9 cellular contexts compared by ENCODE assay signal in the genomic region with DNA sequence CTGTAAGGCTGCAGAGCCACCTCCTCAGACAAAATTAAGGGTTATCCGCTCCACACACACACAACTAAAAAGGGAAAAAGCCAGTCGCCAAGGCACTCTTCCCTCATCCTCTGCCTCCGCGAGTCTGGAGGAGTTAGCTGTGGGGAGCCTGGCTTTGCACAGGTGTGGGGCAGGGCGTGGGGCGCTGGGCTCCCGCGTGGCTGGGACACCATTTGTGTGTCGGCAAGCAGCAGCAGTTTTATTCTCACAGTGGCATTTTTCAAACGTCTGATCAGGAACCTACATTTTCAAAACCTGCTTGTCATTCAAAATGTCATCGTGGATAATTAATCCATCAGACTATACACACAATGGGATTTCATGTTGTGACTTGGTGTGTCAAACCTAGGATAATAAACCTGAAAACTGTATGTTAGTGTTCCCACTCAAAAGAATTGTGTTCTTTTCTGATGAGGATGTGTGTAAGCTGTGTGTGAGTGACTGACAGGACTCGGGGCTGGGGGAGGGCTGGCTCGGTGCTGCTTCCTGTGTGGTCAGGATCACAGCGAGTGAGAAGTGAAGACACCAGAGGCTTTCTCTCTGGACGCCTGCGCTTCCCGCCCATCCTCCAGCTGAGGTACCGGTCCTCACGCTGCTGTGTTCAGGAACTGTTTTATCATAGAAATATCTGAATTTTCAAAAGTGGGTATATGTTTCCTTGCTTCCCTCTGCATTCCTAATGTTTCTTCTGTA.
DNase-seq lines count a peak whose midpoint lies in the region; ATAC-seq and TF ChIP-seq lines count a peak whose summit lies in the region.
"Had no signal": no experiment of that assay in that cellular context is flagged by ENCODE, and none has a peak within 500 bp of the region (broad histone marks: within the 10 kb centered on the region; RNA-seq: fewer than 3 reads in every experiment).

No MANE protein-coding gene starts in this region.

- H3K27me3 Mint-ChIP-seq in CD8-positive, alpha-beta memory T cell, result peaks cover 0 to 4% of the 10 kb centered on the region in 2 donors
- peaks cover 43% of the 10 kb centered on the region for H3K27me3 Mint-ChIP-seq in activated CD4-positive, alpha-beta memory T cell treated with anti-CD3 and anti-CD28 coated beads, Interleukin-2, amount 10 ng/mL, durations not matched to agents 7 days and 5 days

- H3K36me3 ChIP-seq in CD8-positive, alpha-beta memory T cell (ENCODE audit: insufficient read depth, low read length), result no peaks in the 10 kb centered on the region
- H3K36me3 ChIP-seq in MM.1S (replicated peaks; ENCODE audit: insufficient read depth, low read length) (no peaks in the 10 kb centered on the region), mesenchymal stem cell (ENCODE audit: control insufficient read depth in 1 of 2, insufficient read depth in 2 of 2, low read depth in 1 of 2, low read length in 2 of 2) (no peaks in the 10 kb centered on the region)

- no peaks in the 10 kb centered on the region for H3F3A ChIP-seq in MM.1S (ENCODE audit: insufficient read depth, low read length)

- peak overlapping the region; percentile 34 to 78 (median 68) for H3K4me3 Mint-ChIP-seq in CD8-positive, alpha-beta memory T cell
- peak overlapping the region; percentile 46 for H3K4me3 Mint-ChIP-seq in activated CD4-positive, alpha-beta memory T cell treated with anti-CD3 and anti-CD28 coated beads, Interleukin-2, amount 10 ng/mL, durations not matched to agents 7 days and 5 days

- H3K27ac Mint-ChIP-seq in CD8-positive, alpha-beta memory T cell, result peak overlapping the region in 6 of 8 donors; percentile 15 to 66 (median 47)
- H3K27ac Mint-ChIP-seq in activated CD4-positive, alpha-beta memory T cell treated with anti-CD3 and anti-CD28 coated beads, Interleukin-2, amount 10 ng/mL, durations not matched to agents 7 days and 5 days, result peak overlapping the region; percentile 42

- 0 out of 2 replicates have a peak overlapping the region, but pooled peaks have one; percentile 10 for H2AFZ ChIP-seq in MM.1S (ENCODE audit: low read length)
- no peak overlapping the region for H2AFZ ChIP-seq in mesenchymal stem cell (ENCODE audit: low read depth, low read length)

- H3K27ac ChIP-seq in CD8-positive, alpha-beta memory T cell (ENCODE audit: low read depth, low read length), result no peak overlapping the region
- no peak overlapping the region for H3K27ac ChIP-seq in MM.1S (ENCODE audit: low read length)
- H3K27ac ChIP-seq in mesenchymal stem cell (ENCODE audit: low read length, poor library complexity, severe bottlenecking), result no peak overlapping the region
- H3K27ac ChIP-seq: dorsolateral prefrontal cortex had no signal

- no peak overlapping the region for H4K91ac ChIP-seq in mesenchymal stem cell (ENCODE audit: low read length)

- no peak for TF ChIP-seq CTCF in MM.1S (IDR thresholded peaks at IDR 0.05; ENCODE audit: low read length)

- H3K9me3 Mint-ChIP-seq in CD8-positive, alpha-beta memory T cell, result no peaks in the 10 kb centered on the region
- H3K9me3 Mint-ChIP-seq in activated CD4-positive, alpha-beta memory T cell treated with anti-CD3 and anti-CD28 coated beads, Interleukin-2, amount 10 ng/mL, durations not matched to agents 7 days and 5 days, result no peaks in the 10 kb centered on the region

- ATAC-seq in GM21515 (IDR thresholded peaks at IDR 0.05; ENCODE audit: unreplicated experiment), result peak; percentile 78

- peaks cover 3% of the 10 kb centered on the region for H3K27me3 ChIP-seq in CD8-positive, alpha-beta memory T cell (ENCODE audit: insufficient read depth, low read length, poor library complexity, severe bottlenecking)
- H3K27me3 ChIP-seq in MM.1S (replicated peaks; ENCODE audit: insufficient read depth, low read length) (no peaks in the 10 kb centered on the region), mesenchymal stem cell (ENCODE audit: control insufficient read depth in 1 of 2, insufficient read depth in 1 of 2, low read length in 2 of 2) (peaks cover 0 to 7% of the 10 kb centered on the region in 2 experiments)

- peak overlapping the region; percentile 42 for H3K4me3 ChIP-seq in CD8-positive, alpha-beta memory T cell (ENCODE audit: low read length)
- H3K4me3 ChIP-seq in MM.1S (ENCODE audit: low read length) (peak overlapping the region; percentile 18), mesenchymal stem cell (ENCODE audit: insufficient read depth in 1 of 2, low read depth in 1 of 2, low read length in 2 of 2) (no peak overlapping the region)

- 82% methylated on average over 16 of the region's 19 CpGs for WGBS in mesenchymal stem cell

- H3K79me1 ChIP-seq in mesenchymal stem cell (replicated peaks; ENCODE audit: low read length, poor library complexity, severe bottlenecking), result no peaks in the 10 kb centered on the region

- no peak overlapping the region for H3K14ac ChIP-seq in mesenchymal stem cell (ENCODE audit: low read length in 2 of 2)

- H3K4me1 Mint-ChIP-seq in CD8-positive, alpha-beta memory T cell, result peaks cover 26 to 41% (median 39%) of the 10 kb centered on the region in 3 donors
- H3K4me1 Mint-ChIP-seq in activated CD4-positive, alpha-beta memory T cell treated with anti-CD3 and anti-CD28 coated beads, Interleukin-2, amount 10 ng/mL, durations not matched to agents 7 days and 5 days, result peaks cover 60% of the 10 kb centered on the region

- peak; percentile 38 to 82 (median 66) for DNase-seq in CD8-positive, alpha-beta memory T cell
- DNase-seq in MM.1S (peak; percentile 75), kidney glomerular epithelial cell (lab: John Stamatoyannopoulos, UW) (peak; percentile 2), NCI-H2171 (lab: John Stamatoyannopoulos, UW) (no peak), mesenchymal stem cell (no peak)
- DNase-seq in activated CD4-positive, alpha-beta memory T cell treated with anti-CD3 and anti-CD28 coated beads, Interleukin-2, amount 10 ng/mL, durations not matched to agents 7 days and 5 days, result peak; percentile 87
- DNase-seq in stimulated activated CD8-positive, alpha-beta memory T cell treated with anti-CD3 and anti-CD28 coated beads, Interleukin-7, amount 100 ng/mL, for 48 hours (ENCODE audit: extremely low read depth in 1 of 2, low read depth in 1 of 2), result peak; percentile 63 to 87

- no peak overlapping the region for H2BK12ac ChIP-seq in mesenchymal stem cell (ENCODE audit: low read length in 2 of 2)

- H3K4me1 ChIP-seq in CD8-positive, alpha-beta memory T cell (ENCODE audit: insufficient read depth, low read length), result peaks cover 24% of the 10 kb centered on the region
- 0 out of 2 replicates have a peak, but pooled peaks cover 11% of the 10 kb centered on the region for H3K4me1 ChIP-seq in MM.1S (ENCODE audit: low read length)
- no peaks in the 10 kb centered on the region for H3K4me1 ChIP-seq in mesenchymal stem cell (ENCODE audit: control insufficient read depth, insufficient read depth, low read depth, low read length)

- no peak overlapping the region for H3K18ac ChIP-seq in mesenchymal stem cell (ENCODE audit: low read depth in 1 of 2, low read length in 2 of 2)

- H3K9ac ChIP-seq in MM.1S (ENCODE audit: low read length), result no peak overlapping the region
- H3K9ac ChIP-seq in mesenchymal stem cell (ENCODE audit: low read length), result no peak overlapping the region

- CTCF ChIA-PET in CD8-positive, alpha-beta memory T cell (lab: Charles Lee), result interaction anchor here (1.2 to 1.7 kb wide), 4 partner anchors 19 to 283 kb away, joined by 3 to 7 read pairs (median 3); no protein-coding TSS in a partner anchor
- CTCF ChIA-PET in activated CD4-positive, alpha-beta memory T cell treated with anti-CD3 and anti-CD28 coated beads, Interleukin-2, amount 10 ng/mL, durations not matched to agents 7 days and 5 days (lab: Charles Lee), result interaction anchor here (0.9 to 1.8 kb wide), 4 partner anchors 10 to 85 kb away, joined by 3 to 6 read pairs (median 4); no protein-coding TSS in a partner anchor

- H4K20me1 ChIP-seq in MM.1S (ENCODE audit: insufficient read depth, low read length), result no peaks in the 10 kb centered on the region

- POLR2A ChIA-PET in CD8-positive, alpha-beta memory T cell (lab: Charles Lee), result interaction anchor here (0.8 to 1.0 kb wide), 3 partner anchors 14 to 28 kb away, joined by 3 to 4 read pairs (median 3); no protein-coding TSS in a partner anchor
- POLR2A ChIA-PET in activated CD4-positive, alpha-beta memory T cell treated with anti-CD3 and anti-CD28 coated beads, Interleukin-2, amount 10 ng/mL, durations not matched to agents 7 days and 5 days (lab: Charles Lee), result interaction anchor here (0.8 to 3.9 kb wide), 16 partner anchors 9 to 286 kb away, joined by 3 to 26 read pairs (median 5); a partner anchor contains a TSS

- no peak overlapping the region for H2BK15ac ChIP-seq in mesenchymal stem cell (ENCODE audit: low read depth, poor library complexity, severe bottlenecking)

- no peak overlapping the region for H4K8ac ChIP-seq in mesenchymal stem cell (ENCODE audit: low read length)

- no peak overlapping the region for H2BK120ac ChIP-seq in mesenchymal stem cell (ENCODE audit: low read depth, low read length)

- H3K9me3 ChIP-seq in CD8-positive, alpha-beta memory T cell (ENCODE audit: low read length), result no peaks in the 10 kb centered on the region
- no peaks in the 10 kb centered on the region for H3K9me3 ChIP-seq in MM.1S (replicated peaks; ENCODE audit: insufficient read depth, low read length)
- no peaks in the 10 kb centered on the region for H3K9me3 ChIP-seq in mesenchymal stem cell (ENCODE audit: control insufficient read depth, low read length)

- no peak overlapping the region for H3K4ac ChIP-seq in mesenchymal stem cell (ENCODE audit: low read depth in 1 of 2, low read length in 2 of 2)

- H2AK5ac ChIP-seq in mesenchymal stem cell (ENCODE audit: low read length, severe bottlenecking), result no peak overlapping the region

- H3K23ac ChIP-seq in mesenchymal stem cell (ENCODE audit: low read length in 2 of 2), result no peak overlapping the region

- H2BK5ac ChIP-seq in mesenchymal stem cell (ENCODE audit: low read depth, low read length, poor library complexity, severe bottlenecking), result no peak overlapping the region

- H3K4me2 ChIP-seq in MM.1S (ENCODE audit: low read depth, low read length) (peak overlapping the region; percentile 54), mesenchymal stem cell (ENCODE audit: low read length, poor library complexity, severe bottlenecking) (no peak overlapping the region)

- no peaks in the 10 kb centered on the region for H3K79me2 ChIP-seq in MM.1S (ENCODE audit: low read length)

- no peaks in the 10 kb centered on the region for H3K9me2 ChIP-seq in MM.1S (replicated peaks; ENCODE audit: insufficient read depth, low read length)

- no peaks in the 10 kb centered on the region for H3K36me3 Mint-ChIP-seq in CD8-positive, alpha-beta memory T cell
- no peaks in the 10 kb centered on the region for H3K36me3 Mint-ChIP-seq in activated CD4-positive, alpha-beta memory T cell treated with anti-CD3 and anti-CD28 coated beads, Interleukin-2, amount 10 ng/mL, durations not matched to agents 7 days and 5 days (ENCODE audit: low read depth)

Comparison
In these comparisons a context has a peak if more than half of its experiments do, and no peak if none do; other contexts are left out.
1. DNase-seq: peak in CD8-positive, alpha-beta memory T cell (5 of 5), MM.1S (single experiment), activated CD4-positive, alpha-beta memory T cell treated with anti-CD3 and anti-CD28 coated beads, Interleukin-2, amount 10 ng/mL, durations not matched to agents 7 days and 5 days (single experiment), kidney glomerular epithelial cell (single experiment) and stimulated activated CD8-positive, alpha-beta memory T cell treated with anti-CD3 and anti-CD28 coated beads, Interleukin-7, amount 100 ng/mL, for 48 hours (2 of 2); none in NCI-H2171 (single experiment) and mesenchymal stem cell (single experiment).
2. H3K4me3 ChIP-seq: peak in CD8-positive, alpha-beta memory T cell (single experiment) and MM.1S (single experiment); none in mesenchymal stem cell (0 of 2).